Comparison of ENCODE assay signal across 8 cellular contexts in genomic region chr7:102770467-102770866, GRCh38. TPM values are rescaled to one million over a fixed set of nuclear protein-coding genes. Genes with fewer than 3 reads are reported as not detected.
DNase-seq lines count a peak whose midpoint lies in the region; ATAC-seq lines count a peak whose summit lies in the region.
"Not testable (repeated sequence)": the region's sequence is repeated elsewhere in the genome, so short reads cannot be mapped to it uniquely, and the experiment has no call there.

No MANE protein-coding gene starts in this region.

- H3K27ac Mint-ChIP-seq in stimulated activated naive B cell treated with anti-CD40 and anti-IgM and Interleukin-4, amounts not matched to agents 10 μg/mL and 1 μg/mL and 100 μg/mL, for 72 hours, result not testable (repeated sequence)

- H3K4me1 Mint-ChIP-seq in stimulated activated naive B cell treated with anti-CD40 and anti-IgM and Interleukin-4, amounts not matched to agents 10 μg/mL and 1 μg/mL and 100 μg/mL, for 72 hours, result not testable (repeated sequence)

- ATAC-seq in GM18498 (IDR thresholded peaks at IDR 0.05; ENCODE audit: unreplicated experiment) (peak; percentile 70), GM19035 (IDR thresholded peaks at IDR 0.05; ENCODE audit: unreplicated experiment) (peak; percentile 62), GM21367 (IDR thresholded peaks at IDR 0.05; ENCODE audit: unreplicated experiment) (peak; percentile 47), HG02678 (IDR thresholded peaks at IDR 0.05; ENCODE audit: unreplicated experiment) (peak; percentile 64), HG03159 (IDR thresholded peaks at IDR 0.05; ENCODE audit: unreplicated experiment) (peak; percentile 63)
- peak; percentile 79 to 85 for ATAC-seq in stimulated activated naive B cell treated with anti-CD40 and anti-IgM and Interleukin-4, amounts not matched to agents 10 μg/mL and 1 μg/mL and 100 μg/mL, for 72 hours (replicated peaks)

- not testable (repeated sequence) for H3K9me3 Mint-ChIP-seq in stimulated activated naive B cell treated with anti-CD40 and anti-IgM and Interleukin-4, amounts not matched to agents 10 μg/mL and 1 μg/mL and 100 μg/mL, for 72 hours

- H3K36me3 Mint-ChIP-seq in stimulated activated naive B cell treated with anti-CD40 and anti-IgM and Interleukin-4, amounts not matched to agents 10 μg/mL and 1 μg/mL and 100 μg/mL, for 72 hours, result not testable (repeated sequence)

- DNase-seq in M059J (ENCODE audit: low read depth) (peak; percentile 65), astrocyte of the hippocampus (ENCODE audit: low read depth, low spot score) (peak; percentile 31)
- DNase-seq in stimulated activated naive B cell treated with anti-CD40 and anti-IgM and Interleukin-4, amounts not matched to agents 10 μg/mL and 1 μg/mL and 100 μg/mL, for 72 hours, result not testable (repeated sequence)

- not testable (repeated sequence) for H3K27me3 Mint-ChIP-seq in stimulated activated naive B cell treated with anti-CD40 and anti-IgM and Interleukin-4, amounts not matched to agents 10 μg/mL and 1 μg/mL and 100 μg/mL, for 72 hours

- not testable (repeated sequence) for H3K4me3 Mint-ChIP-seq in stimulated activated naive B cell treated with anti-CD40 and anti-IgM and Interleukin-4, amounts not matched to agents 10 μg/mL and 1 μg/mL and 100 μg/mL, for 72 hours

RNA-seq across cellular contexts. Expression of gene FAM185A, which starts 21.7 kb away (rescaled TPM):
- total RNA-seq in M059J (2014; rRNA removed; shearing (Covaris generic)), result 4.6 and 8.3 TPM in 2 replicates
